10 cellular contexts compared by ENCODE assay signal in genomic region chr2:51795248-51795888, GRCh38.
DNase-seq lines count a peak whose midpoint lies in the region; ATAC-seq and TF ChIP-seq lines count a peak whose summit lies in the region.
"Had no signal": no experiment of that assay in that cellular context is flagged by ENCODE, and none has a peak within 500 bp of the region (broad histone marks: within the 10 kb centered on the region; RNA-seq: fewer than 3 reads in every experiment).

No MANE protein-coding gene starts in this region.

- H3K4me1 ChIP-seq in A673 (ENCODE audit: insufficient read depth, low read length, poor library complexity, severe bottlenecking): no peaks in the 10 kb centered on the region
- H3K4me1 ChIP-seq: stomach had no signal

- no peak overlapping the region for H3K27ac Mint-ChIP-seq in endothelial cell (ENCODE audit: unreplicated experiment)
- H3K27ac Mint-ChIP-seq: T-helper 2 cell treated with Interferon-gamma antibody and Interleukin-4, amounts not matched to agents 5 μg/mL and 100 μg/mL, for 36 hours had no signal

- no peaks in the 10 kb centered on the region for H3K9me3 ChIP-seq in A673 (ENCODE audit: low read depth, low read length, poor library complexity, severe bottlenecking)

- POLR2A ChIA-PET in A673 (lab: Charles Lee; ENCODE audit: low non-redundant PET): no interaction called here

- H3K4me3 Mint-ChIP-seq in endothelial cell (ENCODE audit: unreplicated experiment): no peak overlapping the region
- H3K4me3 Mint-ChIP-seq: T-helper 2 cell treated with Interferon-gamma antibody and Interleukin-4, amounts not matched to agents 5 μg/mL and 100 μg/mL, for 36 hours had no signal

- H3K36me3 Mint-ChIP-seq in endothelial cell (ENCODE audit: low read depth, unreplicated experiment): no peaks in the 10 kb centered on the region

- no peak overlapping the region for H3K27ac ChIP-seq in A673 (ENCODE audit: low read depth, low read length, poor library complexity, severe bottlenecking)
- H3K27ac ChIP-seq: stomach had no signal

- TF ChIP-seq CTCF in A673 (conservative IDR thresholded peaks at IDR 0.05; ENCODE audit: low read depth, low read length): peak; percentile 67
- TF ChIP-seq CTCF in endothelial cell (IDR thresholded peaks at IDR 0.05; ENCODE audit: unreplicated experiment): peak; percentile 58

- ATAC-seq in GM18511 (IDR thresholded peaks at IDR 0.05; ENCODE audit: unreplicated experiment): peak; percentile 62
- ATAC-seq in HG03135 (IDR thresholded peaks at IDR 0.05; ENCODE audit: unreplicated experiment): no peak
- ATAC-seq in GM19397 (IDR thresholded peaks at IDR 0.05; ENCODE audit: unreplicated experiment): no peak

- no TSS peak for BruUV-seq in A673 (replicated peaks; lab: Mats Ljungman, UMichigan)

- no peaks in the 10 kb centered on the region for H3K27me3 Mint-ChIP-seq in endothelial cell (ENCODE audit: unreplicated experiment)

- no peak overlapping the region for H3K4me3 ChIP-seq in A673 (ENCODE audit: low read depth, low read length, poor library complexity, severe bottlenecking)
- H3K4me3 ChIP-seq: stomach had no signal

- no peaks in the 10 kb centered on the region for H3K9me3 Mint-ChIP-seq in endothelial cell (ENCODE audit: unreplicated experiment)

- H3K36me3 ChIP-seq in A673 (ENCODE audit: insufficient read depth, low read length, poor library complexity, severe bottlenecking): no peaks in the 10 kb centered on the region
- H3K36me3 ChIP-seq: stomach had no signal

- intact Hi-C loops in A673 (cut with micrococcal nuclease; ENCODE audit: unreplicated experiment): loop anchor here (10.0 kb wide), 2 partner anchors 1051 to 1261 kb away; no protein-coding TSS in a partner anchor

- CTCF ChIA-PET in A673 (lab: Charles Lee): no interaction called here

- DNase-seq in A673 (ENCODE audit: low spot score) (peak; percentile 46), NCI-H748 treated with DMSO at 0.1 percent for 48 hours (lab: John Stamatoyannopoulos, UW) (peak; percentile 68), endothelial cell (ENCODE audit: low spot score) (peak; percentile 42), hippocampal formation (lab: John Stamatoyannopoulos, UW) (no peak), cerebellum (ENCODE audit: low spot score) (no peak)
- DNase-seq: stomach had no signal

- no peaks in the 10 kb centered on the region for H3K27me3 ChIP-seq in A673 (replicated peaks; ENCODE audit: insufficient read depth, low read depth, low read length, poor library complexity)
- H3K27me3 ChIP-seq: stomach had no signal

- H3K4me1 Mint-ChIP-seq in endothelial cell (ENCODE audit: unreplicated experiment): peaks cover 13% of the 10 kb centered on the region

Comparison
In these comparisons a context has a peak if more than half of its experiments do, and no peak if none do; other contexts are left out.
1. DNase-seq: peak in A673 (single experiment), NCI-H748 treated with DMSO at 0.1 percent for 48 hours (single experiment) and endothelial cell (single experiment); none in hippocampal formation (0 of 2) and cerebellum (single experiment).